ENCODE assay signal across 1 cellular context in genomic region chr16:74700206-74701040, GRCh38.
A peak's percentile ranks its signal among the peaks of the same experiment; 100 is the strongest.
TF ChIP-seq lines count a peak whose summit lies in the region.

MLKL (minus strand) TSS chr16:74700862; CDS start chr16:74695757, 5,105 bp downstream.

TF ChIP-seq in HepG2, 621 proteins besides CTCF, POLR2A, EP300 and RAD21 (continued from another document and continues in another):
- TF ChIP-seq HNF1A (IDR thresholded peaks at IDR 0.05; ENCODE audit: low read depth) (no peak), HNF1A (CRISPR knock-in tag; IDR thresholded peaks at IDR 0.05; ENCODE audit: borderline replicate concordance) (no peak; the same call in 1 of the 2 replicates), ZBTB7B (CRISPR knock-in tag; IDR thresholded peaks at IDR 0.05) (peak; percentile 92), TMF1 (CRISPR knock-in tag; IDR thresholded peaks at IDR 0.05; ENCODE audit: low read depth) (no peak), FOXA3 (CRISPR knock-in tag; IDR thresholded peaks at IDR 0.05) (0 out of 2 replicates have a peak, but pooled peaks have one; percentile 13), THAP9 (CRISPR knock-in tag; IDR thresholded peaks at IDR 0.05; ENCODE audit: borderline replicate concordance) (peak; percentile 88), MYNN (CRISPR knock-in tag; IDR thresholded peaks at IDR 0.05; ENCODE audit: low read depth) (no peak), ZNF468 (CRISPR knock-in tag; IDR thresholded peaks at IDR 0.05) (peak; percentile 87; the same call in 1 of the 2 replicates), ZNF263 (CRISPR knock-in tag; IDR thresholded peaks at IDR 0.05) (peak; percentile 26; the same call in 1 of the 2 replicates), ZNF768 (CRISPR knock-in tag; IDR thresholded peaks at IDR 0.05) (peak; percentile 82), TGIF2 (CRISPR knock-in tag; IDR thresholded peaks at IDR 0.05) (peak; percentile 74; the same call in 1 of the 2 replicates), FOXO1 (CRISPR knock-in tag; IDR thresholded peaks at IDR 0.05) (peak; percentile 39; the same call in 1 of the 2 replicates), RFX1 (IDR thresholded peaks at IDR 0.05) (no peak), ZNF460 (CRISPR knock-in tag; IDR thresholded peaks at IDR 0.05; ENCODE audit: borderline replicate concordance) (no peak), ZKSCAN5 (CRISPR knock-in tag; IDR thresholded peaks at IDR 0.05) (no peak), ZSCAN9 (CRISPR knock-in tag; IDR thresholded peaks at IDR 0.05; ENCODE audit: borderline replicate concordance) (no peak), POGK (CRISPR knock-in tag; conservative IDR thresholded peaks at IDR 0.05) (peak; percentile 87), ZEB1 (IDR thresholded peaks at IDR 0.05; ENCODE audit: insufficient replicate concordance, low read depth) (no peak), ISX (CRISPR knock-in tag; conservative IDR thresholded peaks at IDR 0.05) (no peak), ZNF232 (CRISPR knock-in tag; IDR thresholded peaks at IDR 0.05; ENCODE audit: borderline replicate concordance) (peak; percentile 87; the same call in 1 of the 2 replicates), ARNT (IDR thresholded peaks at IDR 0.05) (no peak), ZNF235 (CRISPR knock-in tag; IDR thresholded peaks at IDR 0.05; ENCODE audit: borderline replicate concordance) (peak; percentile 75; the same call in 1 of the 2 replicates), SUZ12 (IDR thresholded peaks at IDR 0.05; ENCODE audit: low read depth, low read length) (no peak), ZBTB3 (CRISPR knock-in tag; IDR thresholded peaks at IDR 0.05; ENCODE audit: borderline replicate concordance, low read depth) (0 out of 2 replicates have a peak, but pooled peaks have one; percentile 43), ZSCAN29 (CRISPR knock-in tag; conservative IDR thresholded peaks at IDR 0.05) (peak; percentile 82), PTBP1 (IDR thresholded peaks at IDR 0.05; ENCODE audit: low read depth, low read length, poor library complexity, severe bottlenecking) (no peak), NR2F6 (IDR thresholded peaks at IDR 0.05) (peak; percentile 15; the same call in 1 of the 2 replicates), NR2F6 (CRISPR knock-in tag; IDR thresholded peaks at IDR 0.05) (peak; percentile 2; the same call in 1 of the 2 replicates), ZNF724P (CRISPR knock-in tag; IDR thresholded peaks at IDR 0.05; ENCODE audit: borderline replicate concordance) (no peak), ZNF784 (CRISPR knock-in tag; IDR thresholded peaks at IDR 0.05; ENCODE audit: borderline replicate concordance) (0 out of 2 replicates have a peak, but pooled peaks have one; percentile 23), AHR (CRISPR knock-in tag; IDR thresholded peaks at IDR 0.05) (no peak), MLX (CRISPR knock-in tag; IDR thresholded peaks at IDR 0.05) (0 out of 2 replicates have a peak, but pooled peaks have one; percentile 56), SKIL (CRISPR knock-in tag; IDR thresholded peaks at IDR 0.05; ENCODE audit: borderline replicate concordance) (no peak; the same call in 1 of the 2 replicates), ZNF264 (CRISPR knock-in tag; IDR thresholded peaks at IDR 0.05) (0 out of 2 replicates have a peak, but pooled peaks have one; percentile 60), GMEB2 (CRISPR knock-in tag; IDR thresholded peaks at IDR 0.05; ENCODE audit: low read depth) (no peak), CREBL2 (CRISPR knock-in tag; IDR thresholded peaks at IDR 0.05; ENCODE audit: borderline replicate concordance) (peak; percentile 69; the same call in 1 of the 2 replicates), MEIS1 (CRISPR knock-in tag; IDR thresholded peaks at IDR 0.05; ENCODE audit: borderline replicate concordance) (0 out of 2 replicates have a peak, but pooled peaks have one; percentile 83), MED1 (CRISPR knock-in tag; IDR thresholded peaks at IDR 0.05) (peak; percentile 56), ZNF562 (CRISPR knock-in tag; IDR thresholded peaks at IDR 0.05; ENCODE audit: borderline replicate concordance) (no peak), PLSCR1 (CRISPR knock-in tag; IDR thresholded peaks at IDR 0.05; ENCODE audit: borderline replicate concordance) (no peak), ZMAT3 (CRISPR knock-in tag; conservative IDR thresholded peaks at IDR 0.05) (peak; percentile 92), ZNF790 (CRISPR knock-in tag; IDR thresholded peaks at IDR 0.05; ENCODE audit: borderline replicate concordance) (peak; percentile 57; the same call in 1 of the 2 replicates), HOMEZ (CRISPR knock-in tag; IDR thresholded peaks at IDR 0.05; ENCODE audit: low read depth) (no peak), KDM2A (CRISPR knock-in tag; IDR thresholded peaks at IDR 0.05; ENCODE audit: borderline replicate concordance, low read depth) (peak; percentile 73; the same call in 1 of the 2 replicates), ZNF543 (CRISPR knock-in tag; IDR thresholded peaks at IDR 0.05) (peak; percentile 88; the same call in 1 of the 2 replicates), ZNF441 (CRISPR knock-in tag; IDR thresholded peaks at IDR 0.05; ENCODE audit: borderline replicate concordance) (peak; percentile 12; the same call in 1 of the 2 replicates), ZNF331 (CRISPR knock-in tag; IDR thresholded peaks at IDR 0.05) (peak; percentile 48; the same call in 1 of the 2 replicates), MATR3 (CRISPR knock-in tag; IDR thresholded peaks at IDR 0.05) (no peak), ZNF496 (CRISPR knock-in tag; IDR thresholded peaks at IDR 0.05; ENCODE audit: insufficient replicate concordance) (no peak)
